ENCODE assay signal across 9 cellular contexts in the genomic region with DNA sequence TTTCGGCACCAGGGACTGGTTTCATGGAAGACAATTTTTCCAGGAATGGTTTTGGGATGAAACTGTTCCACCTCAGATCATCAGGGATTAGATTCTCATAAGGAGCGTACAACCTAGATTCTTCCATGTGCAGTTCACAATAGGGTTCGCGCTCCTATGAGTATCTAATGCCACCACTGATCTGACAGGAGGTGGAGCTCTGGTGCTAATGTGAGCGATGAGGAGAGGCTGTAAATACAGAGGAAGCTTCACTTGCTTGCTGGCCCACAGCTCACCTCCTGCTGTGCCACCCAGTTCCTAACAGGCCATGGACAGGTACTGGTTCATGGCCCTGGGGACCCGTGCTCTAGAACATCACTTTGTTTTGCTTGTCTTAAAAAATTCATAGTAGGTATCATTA. TPM values are rescaled to one million over a fixed set of nuclear protein-coding genes. Genes with fewer than 3 reads are reported as not detected.
DNase-seq lines count a peak whose midpoint lies in the region; ATAC-seq and TF ChIP-seq lines count a peak whose summit lies in the region.
"Had no signal": no experiment of that assay in that cellular context is flagged by ENCODE, and none has a peak within 500 bp of the region (broad histone marks: within the 10 kb centered on the region; RNA-seq: fewer than 3 reads in every experiment).

No MANE protein-coding gene starts in this region.

- in situ Hi-C loops in SK-MEL-5 (cut with HindIII; ENCODE audit: low pct_unique_long_range_greater_than_20kb, low sequenced_read_pairs), result no loop called here
- in situ Hi-C loops in mammary epithelial cell (cut with MboI; ENCODE audit: low sequenced_read_pairs in 2 of 2), result no loop called here

- ATAC-seq in HG02938 (IDR thresholded peaks at IDR 0.05; ENCODE audit: unreplicated experiment) (peak; percentile 72), HG03025 (IDR thresholded peaks at IDR 0.05; ENCODE audit: low FRiP score, unreplicated experiment) (no peak)
- peak; percentile 81 for ATAC-seq in naive thymus-derived CD4-positive, alpha-beta T cell

- POLR2A ChIA-PET in naive thymus-derived CD4-positive, alpha-beta T cell (lab: Charles Lee), result interaction anchor here (0.8 to 2.0 kb wide), 5 partner anchors 38 to 315 kb away, joined by 3 to 9 read pairs (median 5); no protein-coding TSS in a partner anchor
- POLR2A ChIA-PET in Caco-2 (lab: Charles Lee), result no interaction called here
- POLR2A ChIA-PET in HEK293T (lab: Yijun Ruan, JAX), result interaction anchor here (1.4 kb wide), 1 partner anchor 128 kb away, joined by 4 read pairs; the partner anchor contains the start of gene RNF141

- DNase-seq in GM10266 (ENCODE audit: extremely low spot score) (no peak), SK-MEL-5 (ENCODE audit: low read depth, low spot score) (peak; percentile 62), mammary epithelial cell (peak; percentile 27), Caco-2 (no peak), HEK293T (ENCODE audit: extremely low spot score) (no peak)
- DNase-seq in naive thymus-derived CD4-positive, alpha-beta T cell, result peak in 7 of 9 donors; percentile 35 to 65 (median 57)

- 89% methylated on average over 5 of the region's 6 CpGs for WGBS in mammary epithelial cell (ENCODE audit: low coverage, missing lambda C conversion rate)

- H3K27ac Mint-ChIP-seq in naive thymus-derived CD4-positive, alpha-beta T cell, result no peak overlapping the region
- no peak overlapping the region for H3K27ac Mint-ChIP-seq in Caco-2 (ENCODE audit: unreplicated experiment)

- BruUV-seq in mammary epithelial cell (replicated peaks; lab: Mats Ljungman, UMichigan), result no TSS peak
- no TSS peak for BruUV-seq in Caco-2 (replicated peaks; lab: Mats Ljungman, UMichigan)

- H3K27ac ChIP-seq in mammary epithelial cell (ENCODE audit: insufficient read depth, low read depth, low read length), result no peak overlapping the region
- no peak overlapping the region for H3K27ac ChIP-seq in naive thymus-derived CD4-positive, alpha-beta T cell (ENCODE audit: low read depth, low read length)
- H3K27ac ChIP-seq: SJSA1 had no signal

- peaks cover 12% of the 10 kb centered on the region for H3K4me1 ChIP-seq in mammary epithelial cell (ENCODE audit: insufficient read depth, low read length)
- H3K4me1 ChIP-seq in naive thymus-derived CD4-positive, alpha-beta T cell (ENCODE audit: control insufficient read depth in 2 of 2, insufficient read depth in 2 of 2, low read length in 2 of 2), result peaks cover 12 to 27% of the 10 kb centered on the region in 2 donors
- H3K4me1 ChIP-seq in Caco-2, result no peaks in the 10 kb centered on the region
- H3K4me1 ChIP-seq: SJSA1 had no signal

- dilution Hi-C loops in mammary epithelial cell (cut with HindIII; ENCODE audit: low sequenced_read_pairs), result no loop called here

- H3K9me3 ChIP-seq in mammary epithelial cell (replicated peaks; ENCODE audit: insufficient read depth, low read length) (no peaks in the 10 kb centered on the region), Caco-2 (no peaks in the 10 kb centered on the region)
- H3K9me3 ChIP-seq in naive thymus-derived CD4-positive, alpha-beta T cell (ENCODE audit: control insufficient read depth in 2 of 3, low read length in 3 of 3), result no peaks in the 10 kb centered on the region
- H3K9me3 ChIP-seq: SJSA1 had no signal

- no peaks in the 10 kb centered on the region for H4K20me1 ChIP-seq in mammary epithelial cell (ENCODE audit: insufficient read depth, low read length)

- H3K9me3 Mint-ChIP-seq in naive thymus-derived CD4-positive, alpha-beta T cell, result no peaks in the 10 kb centered on the region
- peaks cover 14% of the 10 kb centered on the region for H3K9me3 Mint-ChIP-seq in Caco-2 (ENCODE audit: unreplicated experiment)

- no peak overlapping the region for H3K4me2 ChIP-seq in mammary epithelial cell (ENCODE audit: insufficient read depth, low read depth, low read length)

- no peak overlapping the region for H3K4me3 ChIP-seq in mammary epithelial cell (replicated peaks in 1 of 3; ENCODE audit: insufficient read depth in 1 of 3, low read depth in 2 of 3, low read length in 3 of 3)
- H3K4me3 ChIP-seq in naive thymus-derived CD4-positive, alpha-beta T cell (ENCODE audit: low read length), result no peak overlapping the region
- no peak overlapping the region for H3K4me3 ChIP-seq in Caco-2 (ENCODE audit: low read depth, low read length)
- H3K4me3 ChIP-seq: SJSA1 had no signal

- intact Hi-C loops in mammary epithelial cell (cut with micrococcal nuclease), result loop anchor here (1.0 kb wide), 2 partner anchors 101 to 322 kb away; no protein-coding TSS in a partner anchor
- intact Hi-C loops in naive thymus-derived CD4-positive, alpha-beta T cell (cut with micrococcal nuclease), result loop anchor here (1.0 to 5.0 kb wide), 9 partner anchors 43 to 1376 kb away; partner anchors contain the start of gene RNF141 (in 1 of the 2)
- intact Hi-C loops in Caco-2 (cut with micrococcal nuclease; ENCODE audit: unreplicated experiment), result no loop called here

- CTCF ChIA-PET in mammary epithelial cell (lab: Charles Lee; ENCODE audit: low non-redundant PET), result interaction anchor here (0.6 to 1.5 kb wide), 4 partner anchors 47 to 241 kb away, joined by 4 to 8 read pairs (median 4); no protein-coding TSS in a partner anchor
- CTCF ChIA-PET in naive thymus-derived CD4-positive, alpha-beta T cell (lab: Charles Lee), result interaction anchor here (0.6 to 5.0 kb wide), 27 partner anchors 9 to 563 kb away, joined by 3 to 81 read pairs (median 4); partner anchors contain the start of genes AMPD3 and RNF141
- CTCF ChIA-PET in Caco-2 (lab: Charles Lee), result interaction anchor here (0.5 to 0.7 kb wide), 2 partner anchors 108 to 128 kb away, joined by 4 to 6 read pairs; partner anchors contain the start of genes ADM and RNF141
- CTCF ChIA-PET in HEK293T (lab: Yijun Ruan, JAX), result interaction anchor here (0.7 to 0.8 kb wide), 2 partner anchors 127 to 309 kb away, joined by 3 read pairs; partner anchors contain the start of gene RNF141

- H3K4me1 Mint-ChIP-seq in naive thymus-derived CD4-positive, alpha-beta T cell, result peaks cover 29 to 47% (median 39%) of the 10 kb centered on the region in 7 donors
- H3K4me1 Mint-ChIP-seq in Caco-2 (ENCODE audit: low read depth, unreplicated experiment), result peaks cover 7% of the 10 kb centered on the region

- H3K27me3 ChIP-seq in mammary epithelial cell (ENCODE audit: insufficient read depth, low read length) (no peaks in the 10 kb centered on the region), Caco-2 (replicated peaks; ENCODE audit: control insufficient read depth, insufficient read depth, low read length) (no peaks in the 10 kb centered on the region)
- H3K27me3 ChIP-seq in naive thymus-derived CD4-positive, alpha-beta T cell (ENCODE audit: control insufficient read depth in 2 of 2, insufficient read depth in 2 of 2, low read length in 2 of 2), result no peaks in the 10 kb centered on the region
- H3K27me3 ChIP-seq: SJSA1 had no signal

- no peaks in the 10 kb centered on the region for H3K79me2 ChIP-seq in mammary epithelial cell (ENCODE audit: insufficient read depth, low read length)

- H3K9ac ChIP-seq in mammary epithelial cell (ENCODE audit: insufficient read depth, low read length), result no peak overlapping the region

- TF ChIP-seq CTCF in GM10266 (IDR thresholded peaks at IDR 0.05; ENCODE audit: control insufficient read depth, insufficient read depth, low read depth, missing control alignments) (peak; percentile 58), mammary epithelial cell (conservative IDR thresholded peaks at IDR 0.05 in 1 of 2, IDR thresholded peaks at IDR 0.05 in 1 of 2; ENCODE audit: extremely low read depth in 1 of 2, insufficient read depth in 1 of 2, low read depth in 1 of 2, low read length in 2 of 2) (peak in 1 of 2 donors; percentile 45), Caco-2 (IDR thresholded peaks at IDR 0.05; ENCODE audit: insufficient read depth in 1 of 2, low read depth in 1 of 2, low read length in 1 of 2, severe bottlenecking in 1 of 2, unreplicated experiment in 1 of 2) (peak in 1 of 2 experiments; percentile 8)

- peaks cover 0 to 16% (median 0%) of the 10 kb centered on the region in 5 donors for H3K27me3 Mint-ChIP-seq in naive thymus-derived CD4-positive, alpha-beta T cell
- no peaks in the 10 kb centered on the region for H3K27me3 Mint-ChIP-seq in Caco-2 (ENCODE audit: insufficient read depth, unreplicated experiment)

- no peak overlapping the region for H2AFZ ChIP-seq in mammary epithelial cell (ENCODE audit: low read depth, low read length)

- H3K4me3 Mint-ChIP-seq in naive thymus-derived CD4-positive, alpha-beta T cell, result no peak overlapping the region
- no peak overlapping the region for H3K4me3 Mint-ChIP-seq in Caco-2 (ENCODE audit: unreplicated experiment)

- no peaks in the 10 kb centered on the region for H3K36me3 Mint-ChIP-seq in naive thymus-derived CD4-positive, alpha-beta T cell
- H3K36me3 Mint-ChIP-seq in Caco-2 (ENCODE audit: insufficient read depth, unreplicated experiment), result peaks cover 5% of the 10 kb centered on the region

- no peaks in the 10 kb centered on the region for H3K36me3 ChIP-seq in mammary epithelial cell (ENCODE audit: insufficient read depth, low read length)
- H3K36me3 ChIP-seq in naive thymus-derived CD4-positive, alpha-beta T cell (ENCODE audit: control insufficient read depth in 2 of 3, insufficient read depth in 3 of 3, low read length in 3 of 3), result no peaks in the 10 kb centered on the region
- H3K36me3 ChIP-seq in Caco-2 (ENCODE audit: control insufficient read depth, insufficient read depth, low read length), result no peaks in the 10 kb centered on the region
- H3K36me3 ChIP-seq: SJSA1 had no signal

TF ChIP-seq in HEK293T, 16 proteins besides CTCF, POLR2A, EP300 and RAD21:
- no peak for TF ChIP-seq CTBP1 (IDR thresholded peaks at IDR 0.05; ENCODE audit: borderline replicate concordance)
- TF ChIP-seq LEF1 (IDR thresholded peaks at IDR 0.05; ENCODE audit: borderline replicate concordance), result no peak
- no peak for TF ChIP-seq FOXK2 (IDR thresholded peaks at IDR 0.05)
- no peak for TF ChIP-seq ZNF384 (IDR thresholded peaks at IDR 0.05)
- no peak for TF ChIP-seq SUZ12 (IDR thresholded peaks at IDR 0.05)
- no peak for TF ChIP-seq FOXA1 (IDR thresholded peaks at IDR 0.05)
TF ChIP-seq in HEK293T: peak in this region for 0.

RNA-seq across cellular contexts. Expression of gene AMPD3, which starts 41.8 kb away (rescaled TPM):
- 1.4 and 1.8 TPM in 2 replicates for total RNA-seq in SK-MEL-5 (2014; rRNA removed; shearing (Covaris generic))
- 0.15 and 2.3 TPM in 2 replicates for polyA plus RNA-seq in SK-MEL-5 (2015; cell fraction: cytosol; rRNA removed)
- polyA plus RNA-seq in SK-MEL-5 (2015; cell fraction: nucleus; rRNA removed), result 1.0 and 1.2 TPM in 2 replicates
- 1 to 10 TPM; 6.7 to 8.2 TPM for total RNA-seq in mammary epithelial cell
- 5.3 TPM for polyA plus RNA-seq in mammary epithelial cell
- 37.1 TPM for polyA minus RNA-seq in mammary epithelial cell
- total RNA-seq in naive thymus-derived CD4-positive, alpha-beta T cell, result 10 to 100 TPM; 23.9 to 35.1 (median 30.4) TPM
- polyA plus RNA-seq in naive thymus-derived CD4-positive, alpha-beta T cell, result 10 to 100 TPM; 12.9 to 17.8 TPM
- total RNA-seq in Caco-2 (2022), result 10.5 and 13.4 TPM in 2 replicates

Comparison
In these comparisons a context has a peak if more than half of its experiments do, and no peak if none do; other contexts are left out.
1. DNase-seq: peak in SK-MEL-5 (single experiment), mammary epithelial cell (single experiment) and naive thymus-derived CD4-positive, alpha-beta T cell (7 of 9); none in GM10266 (single experiment), Caco-2 (0 of 2) and HEK293T (single experiment).